Comparison of ENCODE assay signal across 29 cellular contexts in genomic region chr11:123388640-123389039, GRCh38.
"Had no signal": no experiment of that assay in that cellular context is flagged by ENCODE, and none has a peak within 500 bp of the region (broad histone marks: within the 10 kb centered on the region; RNA-seq: fewer than 3 reads in every experiment).

No MANE protein-coding gene starts in this region.

- H3K4me3 Mint-ChIP-seq: dendritic cell treated with granulocyte-macrophage colony-stimulating factor and Interleukin-4, amounts not matched to agents 40 ng/mL and 50 ng/mL, for 4 days; effector memory CD8-positive, alpha-beta T cell; endodermal cell had no signal

- H3K4me3 ChIP-seq: colonic mucosa, coronary artery, dorsolateral prefrontal cortex, esophagus squamous epithelium, gastrocnemius medialis, gastroesophageal sphincter, heart left ventricle, heart right ventricle, hepatocyte had no signal

- H3K27me3 ChIP-seq: colonic mucosa, dorsolateral prefrontal cortex, gastrocnemius medialis, gastroesophageal sphincter, heart left ventricle, hepatocyte had no signal

- H3K4me2 ChIP-seq: hepatocyte had no signal

- H3K36me3 ChIP-seq: colonic mucosa, esophagus squamous epithelium, gastrocnemius medialis, gastroesophageal sphincter, heart left ventricle, heart right ventricle had no signal

- H2AFZ ChIP-seq: hepatocyte had no signal

- H3K4me1 ChIP-seq: colonic mucosa, foreskin keratinocyte, gastrocnemius medialis, gastroesophageal sphincter had no signal

- H3K27ac ChIP-seq: colonic mucosa, coronary artery, dorsolateral prefrontal cortex, epithelial cell of prostate, esophagus squamous epithelium, foreskin keratinocyte, gastrocnemius medialis, gastroesophageal sphincter, heart left ventricle, heart right ventricle, hepatocyte had no signal

- H3K9me3 ChIP-seq: colonic mucosa, esophagus squamous epithelium, gastrocnemius medialis, gastroesophageal sphincter, heart left ventricle, heart right ventricle had no signal

- H3K27ac Mint-ChIP-seq: dendritic cell treated with granulocyte-macrophage colony-stimulating factor and Interleukin-4, amounts not matched to agents 40 ng/mL and 50 ng/mL, for 4 days; effector memory CD8-positive, alpha-beta T cell; endodermal cell had no signal

- FAIRE-seq: colon, endometrium, endothelial cell of umbilical vein, frontal cortex had no signal

- ATAC-seq: effector memory CD8-positive, alpha-beta T cell; esophagus mucosa; foreskin keratinocyte; gastrocnemius medialis; gastroesophageal sphincter; heart left ventricle; heart right ventricle had no signal

- H3K27me3 Mint-ChIP-seq: effector memory CD8-positive, alpha-beta T cell had no signal

- H3K79me2 ChIP-seq: hepatocyte had no signal

- DNase-seq: colonic mucosa; cortex of kidney; dermis blood vessel endothelial cell; dorsolateral prefrontal cortex; effector CD4-positive, alpha-beta T cell; effector CD8-positive, alpha-beta T cell; effector memory CD4-positive, alpha-beta T cell; effector memory CD8-positive, alpha-beta T cell; endodermal cell; erythroblast; esophagus squamous epithelium; foreskin fibroblast; foreskin keratinocyte; foreskin melanocyte; gastrocnemius medialis; glutamatergic neuron; head of caudate nucleus; heart left ventricle; heart right ventricle had no signal
